In genomic region chr7:47726047-47726726, GRCh38 we compare ENCODE assay signal across 18 cellular contexts.
"Had no signal": no experiment of that assay in that cellular context is flagged by ENCODE, and none has a peak within 500 bp of the region (broad histone marks: within the 10 kb centered on the region; RNA-seq: fewer than 3 reads in every experiment).

No MANE protein-coding gene starts in this region.

- H3K36me3 Mint-ChIP-seq: naive thymus-derived CD8-positive, alpha-beta T cell had no signal

- H3K4me1 ChIP-seq: body of pancreas, lower lobe of right lung, psoas muscle had no signal

- H3K4me3 ChIP-seq: body of pancreas, lower lobe of right lung, psoas muscle, thyroid gland, uterus had no signal

- H3K4me3 Mint-ChIP-seq: activated CD4-positive, alpha-beta T cell treated with anti-CD3 and anti-CD28 coated beads, Interleukin-2, amount 10 ng/mL, durations not matched to agents 7 days and 5 days; activated T-helper 17 cell treated with anti-CD3 and anti-CD28 coated beads, Interleukin-2, amount 50 U/mL, for 72 hours had no signal

- H3K36me3 ChIP-seq: lower lobe of right lung, thyroid gland, uterus had no signal

- DNase-seq: activated CD4-positive, alpha-beta T cell treated with anti-CD3 and anti-CD28 coated beads, Interleukin-2, amount 10 ng/mL, durations not matched to agents 7 days and 5 days; activated CD8-positive, alpha-beta memory T cell treated with anti-CD3 and anti-CD28 coated beads for 24 hours; activated naive CD4-positive, alpha-beta T cell treated with anti-CD3 and anti-CD28 coated beads, Interleukin-2, amount 50 U/mL, for 16 hours; activated T-cell treated with anti-CD3 and anti-CD28 coated beads for 4 hours; amniotic stem cell; central memory CD4-positive, alpha-beta T cell; cortex of kidney; effector memory CD4-positive, alpha-beta T cell; hippocampal formation; lower lobe of right lung; psoas muscle; stimulated activated CD4-positive, alpha-beta T cell treated with anti-CD3 and anti-CD28 coated beads, Interleukin-15, amount 100 ng/mL, for 24 hours; stimulated activated CD4-positive, alpha-beta T cell treated with anti-CD3 and anti-CD28 coated beads, Interleukin-4, amount 100 ng/mL, for 24 hours; uterus had no signal

- H3K4me1 Mint-ChIP-seq: activated CD4-positive, alpha-beta T cell treated with anti-CD3 and anti-CD28 coated beads, Interleukin-2, amount 10 ng/mL, durations not matched to agents 7 days and 5 days; activated T-helper 17 cell treated with anti-CD3 and anti-CD28 coated beads, Interleukin-2, amount 50 U/mL, for 72 hours had no signal

- H3K27ac ChIP-seq: body of pancreas, lower lobe of right lung, psoas muscle, thyroid gland, uterus had no signal

- H3K27me3 ChIP-seq: body of pancreas, thyroid gland, uterus had no signal

- H3K27ac Mint-ChIP-seq: activated CD4-positive, alpha-beta T cell treated with anti-CD3 and anti-CD28 coated beads, Interleukin-2, amount 10 ng/mL, durations not matched to agents 7 days and 5 days; activated T-helper 17 cell treated with anti-CD3 and anti-CD28 coated beads, Interleukin-2, amount 50 U/mL, for 72 hours had no signal

- H3K27me3 Mint-ChIP-seq: activated T-helper 17 cell treated with anti-CD3 and anti-CD28 coated beads, Interleukin-2, amount 50 U/mL, for 72 hours had no signal

- H3K9me3 ChIP-seq: body of pancreas, lower lobe of right lung, psoas muscle, thyroid gland, uterus had no signal

- H3K9me3 Mint-ChIP-seq: activated CD4-positive, alpha-beta T cell treated with anti-CD3 and anti-CD28 coated beads, Interleukin-2, amount 10 ng/mL, durations not matched to agents 7 days and 5 days; activated T-helper 17 cell treated with anti-CD3 and anti-CD28 coated beads, Interleukin-2, amount 50 U/mL, for 72 hours; naive thymus-derived CD8-positive, alpha-beta T cell had no signal

- ATAC-seq: activated T-helper 17 cell treated with anti-CD3 and anti-CD28 coated beads, Interleukin-2, amount 50 U/mL, for 72 hours; lower lobe of right lung; psoas muscle had no signal
